ENCODE assay signal across 28 cellular contexts in the genomic region with DNA sequence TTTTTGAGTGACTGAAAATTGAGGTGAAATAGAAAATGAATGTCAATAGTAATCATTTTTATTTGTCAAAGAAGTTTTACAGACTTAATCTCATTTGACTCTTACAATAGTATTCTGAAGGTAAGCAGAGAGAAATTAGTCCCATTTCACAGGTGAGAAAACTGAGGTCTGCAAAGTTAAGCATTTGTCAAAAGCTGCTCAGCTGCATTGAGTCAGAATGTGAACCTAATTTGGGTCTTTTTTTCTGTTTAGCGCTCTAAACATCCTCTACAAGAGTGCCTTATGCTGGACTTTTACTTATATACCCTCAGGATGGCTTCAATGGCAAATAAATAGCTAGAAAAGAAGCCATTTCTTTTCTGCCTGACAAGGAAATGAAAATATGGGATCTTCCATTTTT.
"Had no signal": no experiment of that assay in that cellular context is flagged by ENCODE, and none has a peak within 500 bp of the region (broad histone marks: within the 10 kb centered on the region; RNA-seq: fewer than 3 reads in every experiment).

No MANE protein-coding gene starts in this region.

- ATAC-seq: effector memory CD8-positive, alpha-beta T cell; esophagus mucosa; foreskin keratinocyte; gastrocnemius medialis; gastroesophageal sphincter; heart left ventricle; heart right ventricle had no signal

- H3K4me1 ChIP-seq: colonic mucosa, esophagus muscularis mucosa, esophagus squamous epithelium, foreskin keratinocyte, gastrocnemius medialis, gastroesophageal sphincter, heart left ventricle, heart right ventricle had no signal

- FAIRE-seq: colon, endometrium, endothelial cell of umbilical vein, frontal cortex had no signal

- H3K27me3 ChIP-seq: colonic mucosa, dorsolateral prefrontal cortex, esophagus muscularis mucosa, esophagus squamous epithelium, gastrocnemius medialis, gastroesophageal sphincter, heart left ventricle, heart right ventricle had no signal

- H3K27ac ChIP-seq: colonic mucosa, coronary artery, dorsolateral prefrontal cortex, epithelial cell of prostate, esophagus muscularis mucosa, esophagus squamous epithelium, foreskin keratinocyte, gastrocnemius medialis, gastroesophageal sphincter, heart left ventricle, heart right ventricle had no signal

- DNase-seq: colonic mucosa; cortex of kidney; dermis blood vessel endothelial cell; dorsolateral prefrontal cortex; effector CD4-positive, alpha-beta T cell; effector CD8-positive, alpha-beta T cell; effector memory CD4-positive, alpha-beta T cell; effector memory CD8-positive, alpha-beta T cell; endodermal cell; erythroblast; esophagus squamous epithelium; foreskin fibroblast; foreskin keratinocyte; foreskin melanocyte; gastrocnemius medialis; glutamatergic neuron; head of caudate nucleus; heart left ventricle; heart right ventricle had no signal

- H3K36me3 ChIP-seq: colonic mucosa, esophagus muscularis mucosa, esophagus squamous epithelium, gastrocnemius medialis, gastroesophageal sphincter had no signal

- H3K4me3 ChIP-seq: colonic mucosa, coronary artery, dorsolateral prefrontal cortex, esophagus muscularis mucosa, esophagus squamous epithelium, gastrocnemius medialis, gastroesophageal sphincter, heart left ventricle, heart right ventricle had no signal

- H3K9me3 ChIP-seq: colonic mucosa, esophagus muscularis mucosa, esophagus squamous epithelium, gastrocnemius medialis, gastroesophageal sphincter, heart left ventricle, heart right ventricle had no signal
